9 cellular contexts compared by ENCODE assay signal in the genomic region with DNA sequence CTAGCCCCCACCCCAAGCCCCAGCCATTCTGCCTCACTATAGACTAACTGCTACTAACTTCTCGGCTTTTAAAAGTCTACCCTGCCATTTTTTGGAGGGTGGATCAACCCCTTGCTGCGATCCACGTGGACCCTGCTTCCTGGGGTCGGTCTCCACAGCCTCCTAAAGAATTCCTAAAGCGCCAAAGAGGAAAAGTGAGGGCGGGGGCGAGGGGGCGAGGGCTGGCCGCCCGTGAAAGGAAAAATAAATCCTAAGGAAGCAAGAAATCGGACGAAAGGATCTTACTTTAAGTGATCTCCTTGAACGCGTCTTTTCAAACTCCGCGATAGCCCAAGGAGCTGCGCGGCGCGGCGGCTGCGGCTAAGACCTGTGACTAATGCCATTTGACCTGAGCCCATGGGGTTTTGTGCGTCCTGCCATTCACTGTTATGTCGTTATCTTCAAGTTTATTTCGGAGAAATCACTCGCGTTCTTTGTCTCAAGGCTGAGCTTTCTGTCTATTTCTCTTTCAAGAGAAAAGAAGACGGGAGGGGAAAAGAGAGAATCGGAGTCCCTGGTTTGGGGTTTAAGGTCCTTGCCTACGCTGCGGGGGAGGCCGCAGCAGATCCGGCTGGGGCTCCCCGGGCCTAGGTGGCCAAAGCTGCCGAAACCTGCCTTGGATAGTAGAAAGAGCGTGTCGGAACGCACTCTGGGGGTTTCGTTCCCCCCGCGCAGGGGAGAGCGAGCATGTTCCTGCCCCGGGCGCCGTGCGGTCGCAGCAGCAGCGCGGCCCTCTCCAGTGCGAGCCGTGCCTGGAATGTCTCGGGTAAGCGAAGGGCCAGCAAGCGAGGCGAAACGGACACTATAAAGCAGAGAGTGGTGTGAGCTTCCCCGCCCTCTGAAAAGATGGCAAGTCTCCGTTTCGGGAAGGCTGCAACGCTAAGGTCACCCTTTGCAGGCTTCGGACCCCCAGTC. TPM values are rescaled to one million over a fixed set of nuclear protein-coding genes. Genes with fewer than 3 reads are reported as not detected.
DNase-seq lines count a peak whose midpoint lies in the region; ATAC-seq and TF ChIP-seq lines count a peak whose summit lies in the region.
"Had no signal": no experiment of that assay in that cellular context is flagged by ENCODE, and none has a peak within 500 bp of the region (broad histone marks: within the 10 kb centered on the region; RNA-seq: fewer than 3 reads in every experiment).

No MANE protein-coding gene starts in this region.

- H3K9ac ChIP-seq in rectal smooth muscle tissue (ENCODE audit: low read length) (no peak overlapping the region), colonic mucosa (ENCODE audit: low read depth in 2 of 2, low read length in 2 of 2) (no peak overlapping the region)

- ATAC-seq in SK-N-SH treated with all-trans-retinoic acid at 6 μM for 48 hours (peak; percentile 70), natural killer cell (no peak), GM18868 (IDR thresholded peaks at IDR 0.05; ENCODE audit: unreplicated experiment) (no peak), HG03457 (IDR thresholded peaks at IDR 0.05; ENCODE audit: unreplicated experiment) (no peak)

- H3K27me3 Mint-ChIP-seq in natural killer cell (ENCODE audit: low read depth in 2 of 2), result peaks cover 80 to 85% of the 10 kb centered on the region in 2 donors

- DNase-seq in G401 (ENCODE audit: low spot score) (peak; percentile 29), fibroblast of pulmonary artery (ENCODE audit: low read depth) (peak; percentile 24), colonic mucosa (no peak), natural killer cell (no peak)
- DNase-seq: activated B cell treated with CpG ODN at 0.5 μM for 24 hours had no signal

- H3K36me3 ChIP-seq in rectal smooth muscle tissue (ENCODE audit: control insufficient read depth, insufficient read depth, low read length), result no peaks in the 10 kb centered on the region
- H3K36me3 ChIP-seq in colonic mucosa, result no peaks in the 10 kb centered on the region

- H3K9me3 ChIP-seq in colonic mucosa, result no peaks in the 10 kb centered on the region

- peaks cover 0 to 3% of the 10 kb centered on the region in 2 donors for H3K9me3 Mint-ChIP-seq in natural killer cell

- in situ Hi-C loops in G401 (cut with HindIII; ENCODE audit: low sequenced_read_pairs), result no loop called here

- TF ChIP-seq CTCF in fibroblast of pulmonary artery (IDR thresholded peaks at IDR 0.05; ENCODE audit: low read length, missing control alignments) (no peak), colonic mucosa (IDR thresholded peaks at IDR 0.05) (no peak), natural killer cell (IDR thresholded peaks at IDR 0.05) (no peak)

- H3K4me1 ChIP-seq in rectal smooth muscle tissue (ENCODE audit: control insufficient read depth, insufficient read depth, low read length), result peaks cover 5% of the 10 kb centered on the region
- H3K4me1 ChIP-seq in colonic mucosa, result no peaks in the 10 kb centered on the region

- intact Hi-C loops in colonic mucosa (cut with DNase I), result no loop called here
- intact Hi-C loops in natural killer cell (cut with micrococcal nuclease), result no loop called here

- no peak overlapping the region for H3K27ac Mint-ChIP-seq in natural killer cell
- H3K27ac Mint-ChIP-seq: activated B cell treated with CpG ODN at 0.5 μM for 24 hours had no signal

- peaks cover 36% of the 10 kb centered on the region for H3K27me3 ChIP-seq in rectal smooth muscle tissue (ENCODE audit: control insufficient read depth, insufficient read depth, low read length)
- peaks cover 71% of the 10 kb centered on the region for H3K27me3 ChIP-seq in colonic mucosa

- peak overlapping the region; percentile 12 for H3K4me3 ChIP-seq in fibroblast of pulmonary artery (replicated peaks; ENCODE audit: low read depth, low read length)
- H3K4me3 ChIP-seq in rectal smooth muscle tissue (ENCODE audit: low read length), result peak overlapping the region; percentile 39
- no peak overlapping the region for H3K4me3 ChIP-seq in colonic mucosa

- H3K4me1 Mint-ChIP-seq in natural killer cell, result peaks cover 17 to 19% of the 10 kb centered on the region in 2 donors

- H3K4me3 Mint-ChIP-seq in natural killer cell, result no peak overlapping the region
- H3K4me3 Mint-ChIP-seq: activated B cell treated with CpG ODN at 0.5 μM for 24 hours had no signal

- peaks cover 3% of the 10 kb centered on the region for H3K36me3 Mint-ChIP-seq in natural killer cell

- H3K27ac ChIP-seq in rectal smooth muscle tissue (ENCODE audit: low read depth, low read length), result no peak overlapping the region
- no peak overlapping the region for H3K27ac ChIP-seq in colonic mucosa

TF ChIP-seq in SK-N-SH treated with all-trans-retinoic acid at 6 μM for 48 hours, 23 proteins besides CTCF, POLR2A, EP300 and RAD21:
- no peak for TF ChIP-seq ISL1 (CRISPR knock-in tag; IDR thresholded peaks at IDR 0.05)
- no peak for TF ChIP-seq GLIS3 (CRISPR knock-in tag; IDR thresholded peaks at IDR 0.05)
- TF ChIP-seq ZC3H10 (CRISPR knock-in tag; IDR thresholded peaks at IDR 0.05), result no peak
- TF ChIP-seq ZNF70 (CRISPR knock-in tag; IDR thresholded peaks at IDR 0.05), result no peak
- TF ChIP-seq ZFP30 (CRISPR knock-in tag; IDR thresholded peaks at IDR 0.05), result no peak
- no peak for TF ChIP-seq BACH2 (CRISPR knock-in tag; IDR thresholded peaks at IDR 0.05; ENCODE audit: borderline replicate concordance)
- no peak for TF ChIP-seq RARB (CRISPR knock-in tag; IDR thresholded peaks at IDR 0.05)
- TF ChIP-seq ZFP3 (CRISPR knock-in tag; IDR thresholded peaks at IDR 0.05), result no peak
- no peak for TF ChIP-seq OSR1 (CRISPR knock-in tag; IDR thresholded peaks at IDR 0.05)

RNA-seq across cellular contexts. Expression of gene DBX1, which starts 2.8 kb away (rescaled TPM):
- total RNA-seq in G401 (2014; rRNA removed; shearing (Covaris generic)), result not detected in 2 replicates
- total RNA-seq in colonic mucosa (not detected), natural killer cell (not detected)
- total RNA-seq: activated B cell treated with CpG ODN at 0.5 μM for 24 hours had no signal

Comparison
In these comparisons a context has a peak if more than half of its experiments do, and no peak if none do; other contexts are left out.
1. DNase-seq: peak in G401 (single experiment) and fibroblast of pulmonary artery (single experiment); none in colonic mucosa (single experiment) and natural killer cell (single experiment).